16 cellular contexts compared by ENCODE assay signal in genomic region chr5:116675628-116675910, GRCh38.
DNase-seq lines count a peak whose midpoint lies in the region; ATAC-seq and TF ChIP-seq lines count a peak whose summit lies in the region.
"Had no signal": no experiment of that assay in that cellular context is flagged by ENCODE, and none has a peak within 500 bp of the region (broad histone marks: within the 10 kb centered on the region; RNA-seq: fewer than 3 reads in every experiment).

No MANE protein-coding gene starts in this region.

- H3K27me3 ChIP-seq in foreskin keratinocyte, result peaks cover 5% of the 10 kb centered on the region

- H3K4me1 Mint-ChIP-seq in mesothelial cell of epicardium, result peaks cover 12% of the 10 kb centered on the region
- H3K4me1 Mint-ChIP-seq in stimulated activated naive B cell treated with anti-CD40 and anti-IgM and Interleukin-4, amounts not matched to agents 10 μg/mL and 1 μg/mL and 100 μg/mL, for 72 hours, result peaks cover 12 to 21% of the 10 kb centered on the region in 2 donors
- H3K4me1 Mint-ChIP-seq: CD14-positive monocyte had no signal

- H3K27me3 Mint-ChIP-seq in mesothelial cell of epicardium (ENCODE audit: low read depth), result no peaks in the 10 kb centered on the region
- H3K27me3 Mint-ChIP-seq in stimulated activated naive B cell treated with anti-CD40 and anti-IgM and Interleukin-4, amounts not matched to agents 10 μg/mL and 1 μg/mL and 100 μg/mL, for 72 hours, result peaks cover 0 to 5% of the 10 kb centered on the region in 2 donors
- H3K27me3 Mint-ChIP-seq: IgD-negative memory B cell had no signal

- ATAC-seq in foreskin keratinocyte, result no peak
- no peak for ATAC-seq in stimulated activated naive B cell treated with anti-CD40 and anti-IgM and Interleukin-4, amounts not matched to agents 10 μg/mL and 1 μg/mL and 100 μg/mL, for 72 hours (replicated peaks)
- ATAC-seq: A549; CD8-positive, alpha-beta T cell; GM12878 had no signal

- H3K4me3 Mint-ChIP-seq in mesothelial cell of epicardium, result no peak overlapping the region
- no peak overlapping the region for H3K4me3 Mint-ChIP-seq in stimulated activated naive B cell treated with anti-CD40 and anti-IgM and Interleukin-4, amounts not matched to agents 10 μg/mL and 1 μg/mL and 100 μg/mL, for 72 hours
- H3K4me3 Mint-ChIP-seq: CD14-positive monocyte; CD8-positive, alpha-beta T cell; H9; IgD-negative memory B cell had no signal

- H3K9me3 Mint-ChIP-seq in mesothelial cell of epicardium, result no peaks in the 10 kb centered on the region
- H3K9me3 Mint-ChIP-seq in stimulated activated naive B cell treated with anti-CD40 and anti-IgM and Interleukin-4, amounts not matched to agents 10 μg/mL and 1 μg/mL and 100 μg/mL, for 72 hours, result peaks cover 8 to 9% of the 10 kb centered on the region in 2 donors
- H3K9me3 Mint-ChIP-seq: CD8-positive, alpha-beta T cell; H9 had no signal

- H3K27ac ChIP-seq in foreskin keratinocyte, result no peak overlapping the region
- H3K27ac ChIP-seq: A549 had no signal

- no peaks in the 10 kb centered on the region for H3K36me3 Mint-ChIP-seq in mesothelial cell of epicardium
- no peaks in the 10 kb centered on the region for H3K36me3 Mint-ChIP-seq in stimulated activated naive B cell treated with anti-CD40 and anti-IgM and Interleukin-4, amounts not matched to agents 10 μg/mL and 1 μg/mL and 100 μg/mL, for 72 hours
- H3K36me3 Mint-ChIP-seq: CD14-positive monocyte; CD8-positive, alpha-beta T cell; IgD-negative memory B cell had no signal

- peak overlapping the region; percentile 27 for H3K27ac Mint-ChIP-seq in mesothelial cell of epicardium
- no peak overlapping the region for H3K27ac Mint-ChIP-seq in stimulated activated naive B cell treated with anti-CD40 and anti-IgM and Interleukin-4, amounts not matched to agents 10 μg/mL and 1 μg/mL and 100 μg/mL, for 72 hours
- H3K27ac Mint-ChIP-seq: CD14-positive monocyte; CD8-positive, alpha-beta T cell; H9; IgD-negative memory B cell had no signal

- H3K4me1 ChIP-seq in foreskin keratinocyte, result no peaks in the 10 kb centered on the region
- H3K4me1 ChIP-seq: A549 had no signal

- peak; percentile 11 for DNase-seq in RPMI7951 (ENCODE audit: low read depth)
- DNase-seq in fibroblast of gingiva (ENCODE audit: low read depth), result peak; percentile 20
- DNase-seq in mesothelial cell of epicardium (ENCODE audit: low spot score in 2 of 2, unreplicated experiment in 2 of 2), result no peak
- no peak for DNase-seq in foreskin keratinocyte
- DNase-seq in activated T-cell treated with anti-CD3 and anti-CD28 coated beads for 4 hours, result no peak
- DNase-seq in stimulated activated naive B cell treated with anti-CD40 and anti-IgM and Interleukin-4, amounts not matched to agents 10 μg/mL and 1 μg/mL and 100 μg/mL, for 72 hours, result no peak
- DNase-seq in NCI-H1417 treated with DMSO at 0.1 percent for 48 hours (lab: John Stamatoyannopoulos, UW), result no peak
- DNase-seq: Caco-2; CD8-positive, alpha-beta T cell; DMS53; GOT3; H9 had no signal

- TF ChIP-seq CTCF in mesothelial cell of epicardium (IDR thresholded peaks at IDR 0.05; ENCODE audit: unreplicated experiment) (no peak), foreskin keratinocyte (conservative IDR thresholded peaks at IDR 0.05) (no peak)

Comparison
In these comparisons a context has a peak if more than half of its experiments do, and no peak if none do; other contexts are left out.
1. DNase-seq: peak in RPMI7951 (single experiment) and fibroblast of gingiva (single experiment); none in mesothelial cell of epicardium (0 of 2), foreskin keratinocyte (0 of 2), activated T-cell treated with anti-CD3 and anti-CD28 coated beads for 4 hours (single experiment), stimulated activated naive B cell treated with anti-CD40 and anti-IgM and Interleukin-4, amounts not matched to agents 10 μg/mL and 1 μg/mL and 100 μg/mL, for 72 hours (single experiment) and NCI-H1417 treated with DMSO at 0.1 percent for 48 hours (single experiment).